Comparison of ENCODE assay signal across 17 cellular contexts in the genomic region with DNA sequence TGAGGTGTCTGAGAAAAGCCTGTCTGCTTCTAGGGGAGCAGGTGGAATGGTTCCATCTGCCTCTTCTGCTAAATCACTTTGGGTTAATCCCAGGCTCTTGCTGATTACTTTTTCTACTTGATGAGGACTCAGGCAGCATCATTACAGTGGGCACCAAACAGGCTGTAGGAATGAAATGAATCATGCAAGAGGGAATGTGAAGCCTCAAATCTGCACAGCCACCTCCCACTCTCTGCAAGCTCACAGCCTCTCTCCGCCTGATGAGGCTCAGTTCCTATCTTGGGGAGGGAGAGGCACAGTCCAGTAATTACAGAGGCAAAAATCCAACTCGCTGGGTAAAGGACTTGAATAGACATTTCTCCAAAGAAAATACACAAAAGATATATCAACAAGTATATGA. TPM values are rescaled to one million over a fixed set of nuclear protein-coding genes. Genes with fewer than 3 reads are reported as not detected.
DNase-seq lines count a peak whose midpoint lies in the region; FAIRE-seq and TF ChIP-seq lines count a peak whose summit lies in the region.
"Had no signal": no experiment of that assay in that cellular context is flagged by ENCODE, and none has a peak within 500 bp of the region (broad histone marks: within the 10 kb centered on the region; RNA-seq: fewer than 3 reads in every experiment).

No MANE protein-coding gene starts in this region.

- H3K79me2 ChIP-seq in H1 (ENCODE audit: control insufficient read depth in 1 of 2, insufficient read depth in 2 of 2, low read length in 2 of 2) = no peaks in the 10 kb centered on the region

- peak; percentile 66 for DNase-seq in AG04449 (ENCODE audit: low read depth, low spot score)
- DNase-seq in HK-2 (ENCODE audit: unreplicated experiment) = peak; percentile 37
- DNase-seq in H1 (ENCODE audit: low read depth in 1 of 2, low spot score in 2 of 2) = no peak
- DNase-seq in middle frontal gyrus (ENCODE audit: extremely low spot score, low spot score) = peak; percentile 40
- no peak for DNase-seq in frontal cortex (ENCODE audit: low spot score in 2 of 2)
- no peak for DNase-seq in DMS53 treated with DMSO at 0.1 percent for 48 hours (lab: John Stamatoyannopoulos, UW; ENCODE audit: unreplicated experiment)
- no peak for DNase-seq in activated naive CD4-positive, alpha-beta T cell treated with Interleukin-2 at 50 U/mL for 16 hours
- no peak for DNase-seq in H54 (ENCODE audit: insufficient read length, low spot score)
- DNase-seq: activated CD4-positive, alpha-beta T cell treated with anti-CD3 and anti-CD28 coated beads for 36 hours; activated T-cell treated with anti-CD3 and anti-CD28 coated beads, Interleukin-2, amount 50 U/mL, for 72 hours; AML-193; DND-41; NCI-H2029 had no signal

- TF ChIP-seq POLR2A in H1 (IDR thresholded peaks at IDR 0.05; ENCODE audit: control extremely low read depth in 1 of 2, low read depth in 2 of 2, low read length in 2 of 2) (no peak), H54 (IDR thresholded peaks at IDR 0.05; ENCODE audit: low read depth, low read length) (no peak)

- no peak overlapping the region for H2BK5ac ChIP-seq in H1 (ENCODE audit: low read depth, low read length)

- no peak overlapping the region for H2AK5ac ChIP-seq in H1 (ENCODE audit: low read depth, low read length)

- no peaks in the 10 kb centered on the region for H3K9me3 ChIP-seq in H1 (ENCODE audit: insufficient read depth in 2 of 2, low read depth in 1 of 2, low read length in 1 of 2)

- H2BK20ac ChIP-seq in H1 (ENCODE audit: low read length) = 0 out of 2 replicates have a peak overlapping the region, but pooled peaks have one; percentile 88

- no peak overlapping the region for H3K4ac ChIP-seq in H1 (replicated peaks; ENCODE audit: insufficient read length, low read depth, low read length)

- H3K23me2 ChIP-seq in H1 (ENCODE audit: low read depth, low read length) = no peaks in the 10 kb centered on the region

- H3K9ac ChIP-seq in H1 (replicated peaks in 1 of 4; ENCODE audit: extremely low read depth in 1 of 4, low read depth in 3 of 4, low read length in 3 of 4) = no peak overlapping the region
- H3K9ac ChIP-seq: KMS-11 had no signal

- no peak overlapping the region for H3K18ac ChIP-seq in H1 (ENCODE audit: extremely low read depth, low read length)

- H3K4me1 ChIP-seq in H1 (replicated peaks in 1 of 4; ENCODE audit: control insufficient read depth in 3 of 4, insufficient read depth in 4 of 4, low read length in 3 of 4) = peaks cover 4 to 14% (median 10%) of the 10 kb centered on the region in 4 experiments

- no peaks in the 10 kb centered on the region for H3K36me3 ChIP-seq in H1 (ENCODE audit: control insufficient read depth in 2 of 4, insufficient read depth in 4 of 4, low read length in 3 of 4)

- H4K20me1 ChIP-seq in H1 (replicated peaks in 1 of 2; ENCODE audit: control insufficient read depth in 1 of 2, insufficient read depth in 2 of 2, low read length in 2 of 2) = no peaks in the 10 kb centered on the region

- no peak for TF ChIP-seq EP300 in H1 (IDR thresholded peaks at IDR 0.05; ENCODE audit: borderline replicate concordance in 1 of 2, low read depth in 2 of 2, low read length in 2 of 2)

- no peak overlapping the region for H2BK15ac ChIP-seq in H1 (ENCODE audit: low read length)

- no peak overlapping the region for H2BK12ac ChIP-seq in H1 (ENCODE audit: low read depth, low read length)

- H3K56ac ChIP-seq in H1 (replicated peaks; ENCODE audit: insufficient read length, low read depth, low read length) = no peak overlapping the region

- no peak overlapping the region for H3K27ac ChIP-seq in H1 (ENCODE audit: low read depth, low read length)
- H3K27ac ChIP-seq: KMS-11 had no signal

- FAIRE-seq in H1 (lab: Jason Lieb, UNC) (no peak), frontal cortex (lab: Jason Lieb, UNC) (no peak), H54 (lab: Jason Lieb, UNC) (no peak)
- FAIRE-seq: islet of Langerhans, urothelium cell line had no signal

- no peaks in the 10 kb centered on the region for H3K79me1 ChIP-seq in H1 (ENCODE audit: low read depth, low read length)

- H3K4me3 ChIP-seq in AG04449 (ENCODE audit: low read depth, low read length) = no peak overlapping the region
- no peak overlapping the region for H3K4me3 ChIP-seq in H1 (ENCODE audit: extremely low read depth in 1 of 4, insufficient read depth in 2 of 4, low read depth in 3 of 4, low read length in 4 of 4)
- H3K4me3 ChIP-seq: smooth muscle cell had no signal

- 83% methylated on average over 2 of the region's 2 CpGs; no CpG with 5 or more reads in 1 of the 2 experiments for WGBS in H1 (ENCODE audit: extremely low coverage in 1 of 2, insufficient coverage in 1 of 2, insufficient read length in 1 of 2, insufficient replicate concordance in 2 of 2, low coverage in 1 of 2, low lambda C conversion rate in 2 of 2, missing lambda C conversion rate in 1 of 2), 2 experiments

- no peak overlapping the region for H4K8ac ChIP-seq in H1 (ENCODE audit: extremely low read depth, insufficient read depth, low read length)

- no peak overlapping the region for H3K23ac ChIP-seq in H1 (ENCODE audit: insufficient read length)

- no peaks in the 10 kb centered on the region for H3K27me3 ChIP-seq in H1 (replicated peaks in 1 of 4; ENCODE audit: control insufficient read depth in 3 of 4, extremely low read depth in 1 of 4, insufficient read depth in 3 of 4, low read length in 3 of 4)

- no peak overlapping the region for H2BK120ac ChIP-seq in H1 (replicated peaks; ENCODE audit: low read depth, low read length)

- H4K91ac ChIP-seq in H1 (replicated peaks; ENCODE audit: insufficient read length, low read length) = no peak overlapping the region

- no peak overlapping the region for H3K14ac ChIP-seq in H1 (ENCODE audit: insufficient read length)

- H4K5ac ChIP-seq in H1 (ENCODE audit: insufficient read length, low read depth, low read length) = no peak overlapping the region

- TF ChIP-seq CTCF in AG04449 (IDR thresholded peaks at IDR 0.05; ENCODE audit: insufficient read depth, low read length, missing control alignments) (no peak), H1 (IDR thresholded peaks at IDR 0.05; ENCODE audit: control extremely low read depth in 1 of 3, insufficient read depth in 1 of 3, low read depth in 1 of 3, low read length in 3 of 3) (no peak)

- CTCF ChIA-PET in AG04449 (lab: Yijun Ruan, JAX) (interaction anchor here (1.4 to 3.8 kb wide), 3 partner anchors 27 to 81 kb away, joined by 4 to 13 read pairs (median 8); no protein-coding TSS in a partner anchor), H1 (lab: Charles Lee; ENCODE audit: partially characterized antibody) (no interaction called here)

- no peak overlapping the region for H3K4me2 ChIP-seq in H1 (ENCODE audit: insufficient read depth in 1 of 2, low read depth in 2 of 2, low read length in 2 of 2)
- H3K4me2 ChIP-seq: KMS-11, smooth muscle cell had no signal

- H2AFZ ChIP-seq in H1 (ENCODE audit: low read length) = no peak overlapping the region

- POLR2A ChIA-PET in AG04449 (lab: Yijun Ruan, JAX) (interaction anchor here (1.2 kb wide), 1 partner anchor 21 kb away, joined by 3 read pairs; no protein-coding TSS in a partner anchor), H1 (lab: Charles Lee; ENCODE audit: partially characterized antibody) (no interaction called here)

- TF ChIP-seq RAD21 in H1 (IDR thresholded peaks at IDR 0.05 in 1 of 2, conservative IDR thresholded peaks at IDR 0.05 in 1 of 2; ENCODE audit: low read depth in 2 of 2, low read length in 2 of 2) = no peak

TF ChIP-seq in H1, 55 proteins besides CTCF, POLR2A, EP300 and RAD21:
- TF ChIP-seq CBX5 (IDR thresholded peaks at IDR 0.05; ENCODE audit: low read depth, low read length) (no peak), BRCA1 (IDR thresholded peaks at IDR 0.05; ENCODE audit: low read depth, low read length) (no peak), RXRA (IDR thresholded peaks at IDR 0.05; ENCODE audit: insufficient read depth, low read depth, low read length) (no peak)

RNA-seq across cellular contexts. Expression of a gene that starts 34.0 kb away (rescaled TPM):
- total RNA-seq in H1 (2021; fragmentation: NEBNext Ultra II Directional; extraction: Animal tissue kit (Norgen Biotek cat#: 25700)) = 4.8 and 6.9 TPM in 2 replicates
- polyA plus RNA-seq in H1 (2011; rRNA removed) = 3.1 and 3.2 TPM in 2 replicates
- polyA plus RNA-seq in H1 (2011; cell fraction: cytosol; rRNA removed) = 4.0 TPM
- 6.6 TPM for polyA plus RNA-seq in H1 (2011; cell fraction: nucleus; rRNA removed)
- polyA plus RNA-seq in H1 (2012, experiment 1 of 2) = 2.8 to 4.9 TPM (median 3.6 TPM) in 4 replicates
- 1.1 TPM for polyA plus RNA-seq in H1 (2012, experiment 2 of 2)
- 3.7 TPM for polyA plus RNA-seq in H1 (2013, experiment 1 of 2)
- polyA plus RNA-seq in H1 (2013, experiment 2 of 2) = 3.2 TPM
- 7.8 and 14.4 TPM in 2 replicates for polyA minus RNA-seq in H1 (2011; rRNA and poly(A)+ RNA removed)
- polyA minus RNA-seq in H1 (2011; cell fraction: cytosol; rRNA and poly(A)+ RNA removed) = 3.2 TPM
- polyA minus RNA-seq in H1 (2011; cell fraction: nucleus; rRNA and poly(A)+ RNA removed) = 10.1 TPM
- total RNA-seq in frontal cortex = 33.0 TPM

Comparison
In these comparisons a context has a peak if more than half of its experiments do, and no peak if none do; other contexts are left out.
1. DNase-seq: peak in AG04449 (single experiment), HK-2 (single experiment) and middle frontal gyrus (single experiment); none in H1 (0 of 2), frontal cortex (0 of 2), DMS53 treated with DMSO at 0.1 percent for 48 hours (single experiment), activated naive CD4-positive, alpha-beta T cell treated with Interleukin-2 at 50 U/mL for 16 hours (single experiment) and H54 (single experiment).